In genomic region chr17:79803997-79804855, GRCh38 we compare ENCODE assay signal across 8 cellular contexts. TPM values are rescaled to one million over a fixed set of nuclear protein-coding genes. Genes with fewer than 3 reads are reported as not detected.
DNase-seq lines count a peak whose midpoint lies in the region; ATAC-seq and TF ChIP-seq lines count a peak whose summit lies in the region.

No MANE protein-coding gene starts in this region.

- H3K27ac ChIP-seq in right cardiac atrium (ENCODE audit: low read length) (no peak overlapping the region), heart right ventricle (peak overlapping the region in 1 of 10 donors; percentile 62)

- H3K27me3 ChIP-seq in right cardiac atrium (ENCODE audit: control insufficient read depth, insufficient read depth) (no peaks in the 10 kb centered on the region), heart right ventricle (peaks cover 81 to 100% (median 99%) of the 10 kb centered on the region in 7 donors)

- 2% methylated on average over 76 of the region's 76 CpGs for WGBS in right cardiac atrium
- WGBS in heart right ventricle, 2 donors = 1 to 2% methylated on average over 76 of the region's 76 CpGs

- H3K4me1 ChIP-seq in right cardiac atrium (ENCODE audit: control insufficient read depth, insufficient read depth, low read length) = no peaks in the 10 kb centered on the region
- H3K4me1 ChIP-seq in heart right ventricle = peaks cover 10 to 60% (median 44%) of the 10 kb centered on the region in 9 donors

- H3K36me3 ChIP-seq in heart right ventricle = peaks cover 0 to 8% (median 0%) of the 10 kb centered on the region in 9 donors

- H3K27ac Mint-ChIP-seq in activated CD4-positive, alpha-beta T cell treated with anti-CD3 and anti-CD28 coated beads, Interleukin-2, amount 10 ng/mL, durations not matched to agents 24 days and 14 days = peak overlapping the region; percentile 91

- peak overlapping the region; percentile 77 for H3K4me3 Mint-ChIP-seq in activated CD4-positive, alpha-beta T cell treated with anti-CD3 and anti-CD28 coated beads, Interleukin-2, amount 10 ng/mL, durations not matched to agents 24 days and 14 days

- H3K4me1 Mint-ChIP-seq in activated CD4-positive, alpha-beta T cell treated with anti-CD3 and anti-CD28 coated beads, Interleukin-2, amount 10 ng/mL, durations not matched to agents 24 days and 14 days = peaks cover 42% of the 10 kb centered on the region

- peaks cover 72% of the 10 kb centered on the region for H3K27me3 Mint-ChIP-seq in activated CD4-positive, alpha-beta T cell treated with anti-CD3 and anti-CD28 coated beads, Interleukin-2, amount 10 ng/mL, durations not matched to agents 24 days and 14 days

- H3K4me3 ChIP-seq in right cardiac atrium (ENCODE audit: low read length) (no peak overlapping the region), heart right ventricle (peak overlapping the region in 3 of 10 donors; percentile 0 to 40 (median 26))

- DNase-seq in right cardiac atrium (peak in 2 of 3 donors; percentile 17 to 65), heart right ventricle (no peak), germinal center (ENCODE audit: low spot score) (peak; percentile 71), GOT3 (lab: John Stamatoyannopoulos, UW) (no peak), NCI-H446 treated with DMSO at 0.1 percent for 48 hours (lab: John Stamatoyannopoulos, UW) (no peak)
- DNase-seq in activated CD4-positive, alpha-beta T cell treated with anti-CD3 and anti-CD28 coated beads, Interleukin-2, amount 10 ng/mL, durations not matched to agents 24 days and 14 days = peak; percentile 86
- peak; percentile 58 for DNase-seq in stimulated activated CD8-positive, alpha-beta memory T cell treated with anti-CD3 and anti-CD28 coated beads, Interleukin-4, amount 100 ng/mL, for 24 hours (ENCODE audit: low read depth)

- intact Hi-C loops in right cardiac atrium (cut with DNase I) = loop anchor here in 1 of 4 donors (10.0 kb wide), 1 partner anchor 191 kb away; no protein-coding TSS in a partner anchor
- intact Hi-C loops in heart right ventricle (cut with DNase I) = loop anchor here in 5 of 10 donors (5.0 kb wide), 2 partner anchors 33 to 38 kb away; partner anchors contain the start of gene CBX4 (in 2 of the 5)
- intact Hi-C loops in activated CD4-positive, alpha-beta T cell treated with anti-CD3 and anti-CD28 coated beads, Interleukin-2, amount 10 ng/mL, durations not matched to agents 24 days and 14 days (cut with micrococcal nuclease) = no loop called here

- peaks cover 4% of the 10 kb centered on the region for H3K9me3 Mint-ChIP-seq in activated CD4-positive, alpha-beta T cell treated with anti-CD3 and anti-CD28 coated beads, Interleukin-2, amount 10 ng/mL, durations not matched to agents 24 days and 14 days

- no peaks in the 10 kb centered on the region for H3K9me3 ChIP-seq in right cardiac atrium (ENCODE audit: control insufficient read depth, low read length)
- H3K9me3 ChIP-seq in heart right ventricle = no peaks in the 10 kb centered on the region

- ATAC-seq in right cardiac atrium (peak in 1 of 2 donors; percentile 9), heart right ventricle (no peak), HG03439 (IDR thresholded peaks at IDR 0.05; ENCODE audit: unreplicated experiment) (peak; percentile 61)

- TF ChIP-seq CTCF in heart right ventricle (IDR thresholded peaks at IDR 0.05) = peak in 1 of 9 donors; percentile 3

- H3K36me3 Mint-ChIP-seq in activated CD4-positive, alpha-beta T cell treated with anti-CD3 and anti-CD28 coated beads, Interleukin-2, amount 10 ng/mL, durations not matched to agents 24 days and 14 days (ENCODE audit: low read depth) = peaks cover 13% of the 10 kb centered on the region

RNA-seq across cellular contexts. Expression of gene CBX8, which starts 7.3 kb away (rescaled TPM):
- total RNA-seq in right cardiac atrium (1 to 10 TPM; 2.4 to 7.3 (median 5.5) TPM), heart right ventricle (1 to 10 TPM; 4.3 to 9.3 (median 5.6) TPM)
- polyA plus RNA-seq in right cardiac atrium (3.8 TPM), heart right ventricle (1 to 10 TPM; 2.2 to 4.1 TPM)
- total RNA-seq in activated CD4-positive, alpha-beta T cell treated with anti-CD3 and anti-CD28 coated beads, Interleukin-2, amount 10 ng/mL, durations not matched to agents 24 days and 14 days = 9.4 TPM in 2 replicates

RNA-seq across cellular contexts. Expression of gene CBX2, which starts 26.3 kb away (rescaled TPM):
- total RNA-seq in right cardiac atrium (1 to 10 TPM; 1.5 to 3.5 (median 2.4) TPM), heart right ventricle (1 to 10 TPM; 1.5 to 3.9 (median 2.7) TPM)
- polyA plus RNA-seq in right cardiac atrium (2.4 TPM), heart right ventricle (1 to 10 TPM; 2.9 to 7.1 TPM)
- total RNA-seq in activated CD4-positive, alpha-beta T cell treated with anti-CD3 and anti-CD28 coated beads, Interleukin-2, amount 10 ng/mL, durations not matched to agents 24 days and 14 days = 7.5 and 8.2 TPM in 2 replicates

RNA-seq across cellular contexts. Expression of gene CBX4, which starts 35.0 kb away (rescaled TPM):
- 10 to 100 TPM; 26.9 to 32.6 (median 30.3) TPM for total RNA-seq in right cardiac atrium
- 19.8 TPM for polyA plus RNA-seq in right cardiac atrium
- total RNA-seq in heart right ventricle = 10 to 100 TPM; 21.6 to 38.2 (median 26.4) TPM
- 1 to 10 TPM; 9.4 to 9.8 TPM for polyA plus RNA-seq in heart right ventricle
- total RNA-seq in activated CD4-positive, alpha-beta T cell treated with anti-CD3 and anti-CD28 coated beads, Interleukin-2, amount 10 ng/mL, durations not matched to agents 24 days and 14 days = 18.5 and 19.4 TPM in 2 replicates

Comparison
In these comparisons a context has a peak if more than half of its experiments do, and no peak if none do; other contexts are left out.
1. DNase-seq: peak in right cardiac atrium (2 of 3), activated CD4-positive, alpha-beta T cell treated with anti-CD3 and anti-CD28 coated beads, Interleukin-2, amount 10 ng/mL, durations not matched to agents 24 days and 14 days (single experiment), germinal center (single experiment) and stimulated activated CD8-positive, alpha-beta memory T cell treated with anti-CD3 and anti-CD28 coated beads, Interleukin-4, amount 100 ng/mL, for 24 hours (single experiment); none in heart right ventricle (0 of 2), GOT3 (single experiment) and NCI-H446 treated with DMSO at 0.1 percent for 48 hours (single experiment).